14 cellular contexts compared by ENCODE assay signal in the genomic region with DNA sequence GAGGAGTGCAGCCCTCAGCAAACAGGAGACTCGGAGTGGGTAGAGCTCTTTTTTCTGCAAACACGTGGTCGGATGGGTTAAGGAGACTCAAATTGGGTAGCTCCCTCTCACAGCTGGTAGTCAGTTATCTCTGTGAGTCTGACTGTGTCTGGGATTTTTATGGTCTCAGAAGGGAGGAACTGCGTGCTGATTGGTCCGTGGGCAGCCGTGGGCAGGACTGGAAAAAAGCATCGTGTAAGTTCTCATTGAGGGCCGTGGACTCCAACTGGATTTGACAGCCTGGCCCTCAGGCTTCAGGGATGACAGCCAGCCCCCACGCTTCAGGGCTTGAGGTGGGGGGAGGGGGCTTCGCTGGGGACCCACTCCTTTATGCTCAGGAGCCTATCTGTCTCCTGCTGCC.
DNase-seq lines count a peak whose midpoint lies in the region; ATAC-seq and TF ChIP-seq lines count a peak whose summit lies in the region.
"Had no signal": no experiment of that assay in that cellular context is flagged by ENCODE, and none has a peak within 500 bp of the region (broad histone marks: within the 10 kb centered on the region; RNA-seq: fewer than 3 reads in every experiment).

No MANE protein-coding gene starts in this region.

- TF ChIP-seq CTCF in coronary artery (IDR thresholded peaks at IDR 0.05) (no peak), left ventricle myocardium inferior (IDR thresholded peaks at IDR 0.05; ENCODE audit: borderline replicate concordance) (no peak), psoas muscle (IDR thresholded peaks at IDR 0.05) (no peak)
- TF ChIP-seq CTCF in activated CD8-positive, alpha-beta T cell treated with anti-CD3 and anti-CD28 coated beads for 36 hours (IDR thresholded peaks at IDR 0.05), result no peak

- H3K27ac ChIP-seq in coronary artery (peak overlapping the region; percentile 74 to 75), left ventricle myocardium inferior (replicated peaks) (no peak overlapping the region), psoas muscle (no peak overlapping the region)

- intact Hi-C loops in left ventricle myocardium inferior (cut with micrococcal nuclease) (no loop called here), psoas muscle (cut with DNase I) (no loop called here)
- intact Hi-C loops in activated CD8-positive, alpha-beta T cell treated with anti-CD3 and anti-CD28 coated beads for 36 hours (cut with micrococcal nuclease), result no loop called here

- H3K4me3 Mint-ChIP-seq in activated CD8-positive, alpha-beta T cell treated with anti-CD3 and anti-CD28 coated beads for 36 hours, result no peak overlapping the region
- H3K4me3 Mint-ChIP-seq in activated T-helper 17 cell treated with anti-CD3 and anti-CD28 coated beads, Interleukin-2, amount 50 U/mL, for 72 hours, result no peak overlapping the region
- H3K4me3 Mint-ChIP-seq: H9 had no signal

- no peak overlapping the region for H3K27ac Mint-ChIP-seq in activated CD8-positive, alpha-beta T cell treated with anti-CD3 and anti-CD28 coated beads for 36 hours
- H3K27ac Mint-ChIP-seq in activated T-helper 17 cell treated with anti-CD3 and anti-CD28 coated beads, Interleukin-2, amount 50 U/mL, for 72 hours, result no peak overlapping the region
- H3K27ac Mint-ChIP-seq: H9 had no signal

- peaks cover 4% of the 10 kb centered on the region for H3K9me3 Mint-ChIP-seq in activated CD8-positive, alpha-beta T cell treated with anti-CD3 and anti-CD28 coated beads for 36 hours
- H3K9me3 Mint-ChIP-seq in activated T-helper 17 cell treated with anti-CD3 and anti-CD28 coated beads, Interleukin-2, amount 50 U/mL, for 72 hours, result peaks cover 4% of the 10 kb centered on the region

- H3K4me1 ChIP-seq in left ventricle myocardium inferior (peaks cover 8% of the 10 kb centered on the region), psoas muscle (peaks cover 3% of the 10 kb centered on the region)

- no peaks in the 10 kb centered on the region for H3K27me3 Mint-ChIP-seq in activated CD8-positive, alpha-beta T cell treated with anti-CD3 and anti-CD28 coated beads for 36 hours
- no peaks in the 10 kb centered on the region for H3K27me3 Mint-ChIP-seq in activated T-helper 17 cell treated with anti-CD3 and anti-CD28 coated beads, Interleukin-2, amount 50 U/mL, for 72 hours

- H3K9me3 ChIP-seq in left ventricle myocardium inferior (replicated peaks) (peaks cover 26% of the 10 kb centered on the region), psoas muscle (peaks cover under 1% of the 10 kb centered on the region)

- H3K36me3 ChIP-seq in left ventricle myocardium inferior (no peaks in the 10 kb centered on the region), psoas muscle (ENCODE audit: insufficient read depth in 1 of 2, low read depth in 1 of 2) (no peaks in the 10 kb centered on the region)

- no peaks in the 10 kb centered on the region for H3K36me3 Mint-ChIP-seq in activated CD8-positive, alpha-beta T cell treated with anti-CD3 and anti-CD28 coated beads for 36 hours (ENCODE audit: low read depth)
- H3K36me3 Mint-ChIP-seq in activated T-helper 17 cell treated with anti-CD3 and anti-CD28 coated beads, Interleukin-2, amount 50 U/mL, for 72 hours (ENCODE audit: low read depth), result no peaks in the 10 kb centered on the region

- CTCF ChIA-PET in activated CD8-positive, alpha-beta T cell treated with anti-CD3 and anti-CD28 coated beads for 36 hours (lab: Charles Lee), result no interaction called here

- POLR2A ChIA-PET in activated CD8-positive, alpha-beta T cell treated with anti-CD3 and anti-CD28 coated beads for 36 hours (lab: Charles Lee), result no interaction called here

- no peaks in the 10 kb centered on the region for H3K27me3 ChIP-seq in left ventricle myocardium inferior (ENCODE audit: low read depth)
- no peaks in the 10 kb centered on the region for H3K27me3 ChIP-seq in psoas muscle (ENCODE audit: insufficient read depth in 3 of 3, low read length in 2 of 3)

- ATAC-seq in psoas muscle, result peak in 3 of 4 donors; percentile 31 to 91 (median 60)
- ATAC-seq in activated CD8-positive, alpha-beta T cell treated with anti-CD3 and anti-CD28 coated beads for 36 hours, result no peak
- ATAC-seq in activated T-helper 17 cell treated with anti-CD3 and anti-CD28 coated beads, Interleukin-2, amount 50 U/mL, for 72 hours (replicated peaks), result no peak
- ATAC-seq: PC-3 had no signal

- 38 to 57% (median 53%) methylated on average over 10 of the region's 10 CpGs for WGBS in psoas muscle, 3 donors

- H3K4me1 Mint-ChIP-seq in activated CD8-positive, alpha-beta T cell treated with anti-CD3 and anti-CD28 coated beads for 36 hours (ENCODE audit: low read depth), result no peaks in the 10 kb centered on the region
- H3K4me1 Mint-ChIP-seq in activated T-helper 17 cell treated with anti-CD3 and anti-CD28 coated beads, Interleukin-2, amount 50 U/mL, for 72 hours, result no peaks in the 10 kb centered on the region
- H3K4me1 Mint-ChIP-seq: H9 had no signal

- peak; percentile 5 for DNase-seq in GM03348 (ENCODE audit: low spot score)
- no peak for DNase-seq in coronary artery (ENCODE audit: low spot score)
- DNase-seq in left ventricle myocardium inferior, result peak; percentile 17
- no peak for DNase-seq in psoas muscle
- no peak for DNase-seq in activated CD8-positive, alpha-beta T cell treated with anti-CD3 and anti-CD28 coated beads for 36 hours
- DNase-seq in activated CD4-positive, alpha-beta T cell treated with anti-CD3 and anti-CD28 coated beads for 1 hour, result no peak
- no peak for DNase-seq in NCI-H2029 (lab: John Stamatoyannopoulos, UW)
- DNase-seq: AML-193, COR-L47, H9, NCI-H1417, NCI-H187 treated with DMSO at 0.1 percent for 48 hours, PC-3 had no signal

- H3K4me3 ChIP-seq in coronary artery (peak overlapping the region; percentile 47), left ventricle myocardium inferior (peak overlapping the region; percentile 29), psoas muscle (peak overlapping the region; percentile 33)

Comparison
In these comparisons a context has a peak if more than half of its experiments do, and no peak if none do; other contexts are left out.
1. DNase-seq: peak in GM03348 (single experiment) and left ventricle myocardium inferior (single experiment); none in coronary artery (single experiment), psoas muscle (0 of 2), activated CD8-positive, alpha-beta T cell treated with anti-CD3 and anti-CD28 coated beads for 36 hours (single experiment), activated CD4-positive, alpha-beta T cell treated with anti-CD3 and anti-CD28 coated beads for 1 hour (single experiment) and NCI-H2029 (single experiment).
2. H3K27ac ChIP-seq: peak in coronary artery (2 of 2); none in left ventricle myocardium inferior (single experiment) and psoas muscle (single experiment).
3. ATAC-seq: peak in psoas muscle (3 of 4); none in activated CD8-positive, alpha-beta T cell treated with anti-CD3 and anti-CD28 coated beads for 36 hours (single experiment) and activated T-helper 17 cell treated with anti-CD3 and anti-CD28 coated beads, Interleukin-2, amount 50 U/mL, for 72 hours (single experiment).
4. Peak in every context shown above with its lines, with median percentiles within 50 percentile points of each other: H3K4me3 ChIP-seq.